In the genomic region with DNA sequence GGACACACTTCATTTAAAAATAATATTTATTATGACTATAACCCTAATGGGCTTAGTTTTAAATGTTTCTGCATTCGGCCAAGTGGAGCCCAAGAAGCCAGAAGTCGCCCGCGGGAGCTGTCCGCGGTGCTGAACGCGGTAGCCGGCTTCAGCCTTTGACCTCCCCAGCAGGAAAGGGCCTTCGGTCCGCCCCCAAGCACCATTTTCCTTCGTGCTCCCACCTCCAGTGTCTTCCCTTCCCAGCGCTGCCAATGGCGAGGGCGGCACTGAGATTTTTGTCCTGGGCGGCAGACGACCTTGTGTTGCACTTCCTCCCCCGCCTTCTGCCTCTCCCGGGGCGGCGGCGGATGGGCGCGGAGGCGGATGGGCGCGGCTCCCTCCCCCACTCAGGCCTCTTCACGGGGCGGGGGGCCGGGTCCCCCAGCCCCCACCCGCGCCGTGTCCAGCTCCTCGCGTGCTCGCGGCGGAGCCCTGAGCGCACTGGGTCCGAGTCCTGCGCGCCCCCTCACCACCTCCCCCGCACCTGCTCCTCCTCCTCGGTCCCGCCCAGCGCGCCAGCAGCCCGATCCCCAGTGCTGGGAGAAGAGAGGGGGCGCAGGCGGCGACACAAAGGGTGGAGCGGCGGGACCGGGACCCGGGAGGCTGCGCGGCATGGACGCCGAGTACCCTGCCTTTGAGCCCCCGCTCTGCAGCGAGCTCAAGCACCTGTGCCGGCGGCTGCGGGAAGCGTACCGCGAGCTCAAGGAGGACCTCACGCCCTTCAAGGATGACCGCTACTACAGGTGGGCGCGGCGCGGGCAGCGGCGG, we compare ENCODE assay signal across 1 cellular context.
TF ChIP-seq lines count a peak whose summit lies in the region.

No MANE protein-coding gene starts in this region.

TF ChIP-seq in HepG2, 621 proteins besides CTCF, POLR2A, EP300 and RAD21 (continued from another document and continues in another):
- TF ChIP-seq, protein P1, sequence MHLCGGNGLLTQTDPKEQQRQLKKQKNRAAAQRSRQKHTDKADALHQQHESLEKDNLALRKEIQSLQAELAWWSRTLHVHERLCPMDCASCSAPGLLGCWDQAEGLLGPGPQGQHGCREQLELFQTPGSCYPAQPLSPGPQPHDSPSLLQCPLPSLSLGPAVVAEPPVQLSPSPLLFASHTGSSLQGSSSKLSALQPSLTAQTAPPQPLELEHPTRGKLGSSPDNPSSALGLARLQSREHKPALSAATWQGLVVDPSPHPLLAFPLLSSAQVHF (CRISPR knock-in tag; IDR thresholded peaks at IDR 0.05): peak; percentile 97
- TF ChIP-seq, protein P2, sequence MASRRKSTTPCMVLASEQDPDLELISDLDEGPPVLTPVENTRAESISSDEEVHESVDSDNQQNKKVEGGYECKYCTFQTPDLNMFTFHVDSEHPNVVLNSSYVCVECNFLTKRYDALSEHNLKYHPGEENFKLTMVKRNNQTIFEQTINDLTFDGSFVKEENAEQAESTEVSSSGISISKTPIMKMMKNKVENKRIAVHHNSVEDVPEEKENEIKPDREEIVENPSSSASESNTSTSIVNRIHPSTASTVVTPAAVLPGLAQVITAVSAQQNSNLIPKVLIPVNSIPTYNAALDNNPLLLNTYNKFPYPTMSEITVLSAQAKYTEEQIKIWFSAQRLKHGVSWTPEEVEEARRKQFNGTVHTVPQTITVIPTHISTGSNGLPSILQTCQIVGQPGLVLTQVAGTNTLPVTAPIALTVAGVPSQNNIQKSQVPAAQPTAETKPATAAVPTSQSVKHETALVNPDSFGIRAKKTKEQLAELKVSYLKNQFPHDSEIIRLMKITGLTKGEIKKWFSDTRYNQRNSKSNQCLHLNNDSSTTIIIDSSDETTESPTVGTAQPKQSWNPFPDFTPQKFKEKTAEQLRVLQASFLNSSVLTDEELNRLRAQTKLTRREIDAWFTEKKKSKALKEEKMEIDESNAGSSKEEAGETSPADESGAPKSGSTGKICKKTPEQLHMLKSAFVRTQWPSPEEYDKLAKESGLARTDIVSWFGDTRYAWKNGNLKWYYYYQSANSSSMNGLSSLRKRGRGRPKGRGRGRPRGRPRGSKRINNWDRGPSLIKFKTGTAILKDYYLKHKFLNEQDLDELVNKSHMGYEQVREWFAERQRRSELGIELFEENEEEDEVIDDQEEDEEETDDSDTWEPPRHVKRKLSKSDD (CRISPR knock-in tag; IDR thresholded peaks at IDR 0.05; ENCODE audit: low read depth): peak; percentile 84; the same call in 1 of the 2 replicates
- peak; percentile 100 for TF ChIP-seq ZMAT3 (CRISPR knock-in tag; conservative IDR thresholded peaks at IDR 0.05)
- TF ChIP-seq KLF6 (CRISPR knock-in tag; IDR thresholded peaks at IDR 0.05): peak; percentile 100
- no peak for TF ChIP-seq TCF7L2 (IDR thresholded peaks at IDR 0.05; ENCODE audit: low read depth, low read length)
- TF ChIP-seq KLF13 (CRISPR knock-in tag; IDR thresholded peaks at IDR 0.05): no peak
- TF ChIP-seq, protein P3, sequence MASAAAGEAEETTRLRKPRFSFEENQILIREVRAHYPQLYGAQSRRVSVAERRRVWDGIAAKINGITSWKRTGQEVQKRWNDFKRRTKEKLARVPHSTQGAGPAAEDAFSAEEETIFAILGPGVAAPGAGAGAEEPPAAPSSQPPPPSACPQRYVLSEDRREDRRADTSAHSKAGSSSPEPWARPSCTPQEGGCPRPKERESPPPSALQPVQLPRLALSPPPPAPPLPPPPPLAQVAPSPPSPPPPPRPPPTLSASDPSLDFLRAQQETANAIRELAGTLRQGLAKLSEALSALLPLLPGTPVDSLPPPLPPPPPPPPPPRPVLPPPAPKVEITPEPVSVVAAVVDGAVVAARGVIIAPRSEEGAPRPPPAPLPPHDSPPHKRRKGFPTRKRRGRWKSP (CRISPR knock-in tag; IDR thresholded peaks at IDR 0.05): peak; percentile 97
- TF ChIP-seq FOXC1 (CRISPR knock-in tag; IDR thresholded peaks at IDR 0.05; ENCODE audit: borderline replicate concordance): peak; percentile 98
- no peak; the same call in 1 of the 2 replicates for TF ChIP-seq ZNF460 (CRISPR knock-in tag; IDR thresholded peaks at IDR 0.05; ENCODE audit: borderline replicate concordance)
- TF ChIP-seq SRSF9 (IDR thresholded peaks at IDR 0.05; ENCODE audit: borderline replicate concordance, insufficient read depth, low read depth, low read length, poor library complexity, severe bottlenecking): no peak
- no peak for TF ChIP-seq MAFK (conservative IDR thresholded peaks at IDR 0.05 in 1 of 2, IDR thresholded peaks at IDR 0.05 in 1 of 2; ENCODE audit: low read length in 2 of 2)
- peak; percentile 95 for TF ChIP-seq TGIF2 (CRISPR knock-in tag; IDR thresholded peaks at IDR 0.05)
- TF ChIP-seq POLR2G (IDR thresholded peaks at IDR 0.05; ENCODE audit: low read depth, low read length): no peak
- TF ChIP-seq, protein P4, sequence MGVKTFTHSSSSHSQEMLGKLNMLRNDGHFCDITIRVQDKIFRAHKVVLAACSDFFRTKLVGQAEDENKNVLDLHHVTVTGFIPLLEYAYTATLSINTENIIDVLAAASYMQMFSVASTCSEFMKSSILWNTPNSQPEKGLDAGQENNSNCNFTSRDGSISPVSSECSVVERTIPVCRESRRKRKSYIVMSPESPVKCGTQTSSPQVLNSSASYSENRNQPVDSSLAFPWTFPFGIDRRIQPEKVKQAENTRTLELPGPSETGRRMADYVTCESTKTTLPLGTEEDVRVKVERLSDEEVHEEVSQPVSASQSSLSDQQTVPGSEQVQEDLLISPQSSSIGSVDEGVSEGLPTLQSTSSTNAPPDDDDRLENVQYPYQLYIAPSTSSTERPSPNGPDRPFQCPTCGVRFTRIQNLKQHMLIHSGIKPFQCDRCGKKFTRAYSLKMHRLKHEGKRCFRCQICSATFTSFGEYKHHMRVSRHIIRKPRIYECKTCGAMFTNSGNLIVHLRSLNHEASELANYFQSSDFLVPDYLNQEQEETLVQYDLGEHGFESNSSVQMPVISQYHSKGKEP (CRISPR knock-in tag; IDR thresholded peaks at IDR 0.05): peak; percentile 98
- TF ChIP-seq ZNF3 (CRISPR knock-in tag; IDR thresholded peaks at IDR 0.05): peak; percentile 77; the same call in 1 of the 2 replicates
- TF ChIP-seq MIER3 (CRISPR knock-in tag; IDR thresholded peaks at IDR 0.05; ENCODE audit: borderline replicate concordance): peak; percentile 87; the same call in 1 of the 2 replicates
- TF ChIP-seq, protein P5, sequence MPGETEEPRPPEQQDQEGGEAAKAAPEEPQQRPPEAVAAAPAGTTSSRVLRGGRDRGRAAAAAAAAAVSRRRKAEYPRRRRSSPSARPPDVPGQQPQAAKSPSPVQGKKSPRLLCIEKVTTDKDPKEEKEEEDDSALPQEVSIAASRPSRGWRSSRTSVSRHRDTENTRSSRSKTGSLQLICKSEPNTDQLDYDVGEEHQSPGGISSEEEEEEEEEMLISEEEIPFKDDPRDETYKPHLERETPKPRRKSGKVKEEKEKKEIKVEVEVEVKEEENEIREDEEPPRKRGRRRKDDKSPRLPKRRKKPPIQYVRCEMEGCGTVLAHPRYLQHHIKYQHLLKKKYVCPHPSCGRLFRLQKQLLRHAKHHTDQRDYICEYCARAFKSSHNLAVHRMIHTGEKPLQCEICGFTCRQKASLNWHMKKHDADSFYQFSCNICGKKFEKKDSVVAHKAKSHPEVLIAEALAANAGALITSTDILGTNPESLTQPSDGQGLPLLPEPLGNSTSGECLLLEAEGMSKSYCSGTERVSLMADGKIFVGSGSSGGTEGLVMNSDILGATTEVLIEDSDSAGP (CRISPR knock-in tag; IDR thresholded peaks at IDR 0.05; ENCODE audit: borderline replicate concordance): peak; percentile 14
- TF ChIP-seq ZNF333 (CRISPR knock-in tag; IDR thresholded peaks at IDR 0.05; ENCODE audit: borderline replicate concordance): peak; percentile 80
- TF ChIP-seq CHCHD3 (CRISPR knock-in tag; IDR thresholded peaks at IDR 0.05): peak; percentile 59; the same call in 1 of the 2 replicates
- TF ChIP-seq MTA1 (CRISPR knock-in tag; IDR thresholded peaks at IDR 0.05; ENCODE audit: borderline replicate concordance): peak; percentile 83
- TF ChIP-seq, protein P6, sequence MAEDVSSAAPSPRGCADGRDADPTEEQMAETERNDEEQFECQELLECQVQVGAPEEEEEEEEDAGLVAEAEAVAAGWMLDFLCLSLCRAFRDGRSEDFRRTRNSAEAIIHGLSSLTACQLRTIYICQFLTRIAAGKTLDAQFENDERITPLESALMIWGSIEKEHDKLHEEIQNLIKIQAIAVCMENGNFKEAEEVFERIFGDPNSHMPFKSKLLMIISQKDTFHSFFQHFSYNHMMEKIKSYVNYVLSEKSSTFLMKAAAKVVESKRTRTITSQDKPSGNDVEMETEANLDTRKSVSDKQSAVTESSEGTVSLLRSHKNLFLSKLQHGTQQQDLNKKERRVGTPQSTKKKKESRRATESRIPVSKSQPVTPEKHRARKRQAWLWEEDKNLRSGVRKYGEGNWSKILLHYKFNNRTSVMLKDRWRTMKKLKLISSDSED (CRISPR knock-in tag; IDR thresholded peaks at IDR 0.05): no peak; the same call in 1 of the 2 replicates
- TF ChIP-seq FOXP1 (IDR thresholded peaks at IDR 0.05): no peak
- peak; percentile 54 for TF ChIP-seq FOXP1 (CRISPR knock-in tag; IDR thresholded peaks at IDR 0.05)
- no peak for TF ChIP-seq NFE2 (CRISPR knock-in tag; IDR thresholded peaks at IDR 0.05)
- peak; percentile 77; the same call in 1 of the 2 replicates for TF ChIP-seq JDP2 (CRISPR knock-in tag; IDR thresholded peaks at IDR 0.05; ENCODE audit: borderline replicate concordance)
- TF ChIP-seq ZNF589 (CRISPR knock-in tag; conservative IDR thresholded peaks at IDR 0.05): peak; percentile 99
- peak; percentile 69; the same call in 1 of the 2 replicates for TF ChIP-seq TRAFD1 (CRISPR knock-in tag; IDR thresholded peaks at IDR 0.05; ENCODE audit: borderline replicate concordance)
- TF ChIP-seq NR1H2 (CRISPR knock-in tag; IDR thresholded peaks at IDR 0.05; ENCODE audit: borderline replicate concordance, low read depth): no peak
- peak; percentile 82 for TF ChIP-seq MED1 (CRISPR knock-in tag; IDR thresholded peaks at IDR 0.05)
- TF ChIP-seq ZNF180 (CRISPR knock-in tag; IDR thresholded peaks at IDR 0.05; ENCODE audit: borderline replicate concordance, low read depth): peak; percentile 66; the same call in 1 of the 2 replicates
- peak; percentile 96; the same call in 1 of the 2 replicates for TF ChIP-seq ZNF816 (CRISPR knock-in tag; IDR thresholded peaks at IDR 0.05; ENCODE audit: borderline replicate concordance)
- TF ChIP-seq, protein P7, sequence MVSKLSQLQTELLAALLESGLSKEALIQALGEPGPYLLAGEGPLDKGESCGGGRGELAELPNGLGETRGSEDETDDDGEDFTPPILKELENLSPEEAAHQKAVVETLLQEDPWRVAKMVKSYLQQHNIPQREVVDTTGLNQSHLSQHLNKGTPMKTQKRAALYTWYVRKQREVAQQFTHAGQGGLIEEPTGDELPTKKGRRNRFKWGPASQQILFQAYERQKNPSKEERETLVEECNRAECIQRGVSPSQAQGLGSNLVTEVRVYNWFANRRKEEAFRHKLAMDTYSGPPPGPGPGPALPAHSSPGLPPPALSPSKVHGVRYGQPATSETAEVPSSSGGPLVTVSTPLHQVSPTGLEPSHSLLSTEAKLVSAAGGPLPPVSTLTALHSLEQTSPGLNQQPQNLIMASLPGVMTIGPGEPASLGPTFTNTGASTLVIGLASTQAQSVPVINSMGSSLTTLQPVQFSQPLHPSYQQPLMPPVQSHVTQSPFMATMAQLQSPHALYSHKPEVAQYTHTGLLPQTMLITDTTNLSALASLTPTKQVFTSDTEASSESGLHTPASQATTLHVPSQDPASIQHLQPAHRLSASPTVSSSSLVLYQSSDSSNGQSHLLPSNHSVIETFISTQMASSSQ (IDR thresholded peaks at IDR 0.05; ENCODE audit: low read depth): no peak
- TF ChIP-seq, protein P7 (CRISPR knock-in tag; IDR thresholded peaks at IDR 0.05; ENCODE audit: borderline replicate concordance): peak; percentile 60; the same call in 1 of the 2 replicates
- TF ChIP-seq DZIP1 (CRISPR knock-in tag; IDR thresholded peaks at IDR 0.05): peak; percentile 63; the same call in 1 of the 2 replicates
- TF ChIP-seq DNMT3B (CRISPR knock-in tag; conservative IDR thresholded peaks at IDR 0.05): peak; percentile 99
- 0 out of 2 replicates have a peak, but pooled peaks have one; percentile 24 for TF ChIP-seq ZNF121 (CRISPR knock-in tag; IDR thresholded peaks at IDR 0.05)
- peak; percentile 68; the same call in 1 of the 2 replicates for TF ChIP-seq ZBTB42 (CRISPR knock-in tag; IDR thresholded peaks at IDR 0.05)
- TF ChIP-seq MZF1 (CRISPR knock-in tag; IDR thresholded peaks at IDR 0.05; ENCODE audit: borderline replicate concordance): no peak
